Comparison of ENCODE assay signal across 8 cellular contexts in the genomic region with DNA sequence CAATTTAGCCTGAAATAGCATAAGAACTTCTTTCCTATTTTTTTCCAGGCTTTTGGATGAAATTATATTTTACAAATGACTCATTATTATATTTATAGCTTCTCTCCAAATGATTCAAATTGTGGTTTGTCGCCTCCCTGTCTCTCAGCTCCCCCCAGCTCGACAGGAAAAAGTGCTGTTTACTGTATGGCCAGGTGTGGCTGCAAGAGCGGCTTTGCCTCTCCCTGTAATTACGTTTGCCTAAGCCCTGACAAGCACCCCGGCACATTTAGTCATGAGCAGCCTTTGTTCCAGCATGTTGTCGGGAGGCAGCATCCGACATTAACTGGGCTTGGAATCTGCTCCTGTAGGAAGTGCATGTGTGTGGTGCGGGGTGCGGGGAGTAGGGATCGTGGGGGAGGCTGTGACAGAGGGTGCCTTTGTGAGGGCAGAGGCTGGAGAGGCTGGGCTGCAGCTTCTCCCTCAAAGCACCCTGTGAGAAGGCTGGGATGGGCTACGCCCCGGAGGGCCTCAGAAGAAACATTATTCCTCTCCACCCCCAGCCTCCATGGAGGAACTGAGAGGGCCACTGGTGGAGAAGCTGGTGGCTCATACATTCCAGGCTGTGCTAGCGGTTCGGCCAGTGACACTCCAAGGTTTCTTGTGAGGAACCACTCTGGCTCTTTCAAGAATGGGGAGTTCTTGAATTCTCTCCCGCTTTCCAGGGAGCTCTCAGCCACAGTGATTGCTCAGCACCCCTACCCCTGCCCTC. TPM values are rescaled to one million over a fixed set of nuclear protein-coding genes. Genes with fewer than 3 reads are reported as not detected.
DNase-seq lines count a peak whose midpoint lies in the region; ATAC-seq, FAIRE-seq and TF ChIP-seq lines count a peak whose summit lies in the region.

No MANE protein-coding gene starts in this region.

- H3K79me2 ChIP-seq in SK-N-SH (ENCODE audit: insufficient read depth) (peaks cover 8% of the 10 kb centered on the region; the same call in 1 of the 2 replicates), endothelial cell of umbilical vein (ENCODE audit: control insufficient read depth, insufficient read depth, low read length) (no peaks in the 10 kb centered on the region)

- no peak for DNase-seq in CD8-positive, alpha-beta T cell
- DNase-seq in MG63 (peak; percentile 62), SK-N-SH (no peak), endothelial cell of umbilical vein (ENCODE audit: low read depth, low spot score) (peak; percentile 56), NOMO-1 (lab: John Stamatoyannopoulos, UW; ENCODE audit: unreplicated experiment in 2 of 2) (no peak), SKM-1 (lab: John Stamatoyannopoulos, UW; ENCODE audit: unreplicated experiment) (no peak)
- DNase-seq in naive thymus-derived CD8-positive, alpha-beta T cell, result no peak

- peaks cover 4% of the 10 kb centered on the region for H3K4me1 Mint-ChIP-seq in CD8-positive, alpha-beta T cell (ENCODE audit: low read depth)
- peaks cover 0 to 6% (median 4%) of the 10 kb centered on the region in 4 donors for H3K4me1 Mint-ChIP-seq in naive thymus-derived CD8-positive, alpha-beta T cell

- no peaks in the 10 kb centered on the region for H3K36me3 ChIP-seq in CD8-positive, alpha-beta T cell (ENCODE audit: insufficient read depth, low read length)
- H3K36me3 ChIP-seq in MG63 (no peaks in the 10 kb centered on the region), SK-N-SH (replicated peaks in 1 of 2; ENCODE audit: control insufficient read depth in 1 of 2, insufficient read depth in 2 of 2, low read length in 1 of 2) (no peaks in the 10 kb centered on the region), endothelial cell of umbilical vein (ENCODE audit: control insufficient read depth in 2 of 2, extremely low read depth in 1 of 2, insufficient read depth in 2 of 2, low read length in 2 of 2) (no peaks in the 10 kb centered on the region)

- no peak overlapping the region for H3K27ac ChIP-seq in CD8-positive, alpha-beta T cell (ENCODE audit: low read depth, low read length)
- H3K27ac ChIP-seq in SK-N-SH (ENCODE audit: low read depth in 2 of 2, low read length in 1 of 2) (peak overlapping the region; percentile 91 to 93), endothelial cell of umbilical vein (ENCODE audit: insufficient read depth, low read depth, low read length) (no peak overlapping the region)

- TF ChIP-seq RAD21 in SK-N-SH (IDR thresholded peaks at IDR 0.05; ENCODE audit: low read length), result no peak

- no peaks in the 10 kb centered on the region for H3K9me1 ChIP-seq in endothelial cell of umbilical vein (replicated peaks; ENCODE audit: control insufficient read depth, extremely low read depth, insufficient read depth, low read length)

- dilution Hi-C loops in endothelial cell of umbilical vein (cut with MboI; ENCODE audit: extremely low pct_ligation_motif_present, low sequenced_read_pairs), result no loop called here

- H3K9me3 ChIP-seq in CD8-positive, alpha-beta T cell (ENCODE audit: low read length), result no peaks in the 10 kb centered on the region
- H3K9me3 ChIP-seq in MG63 (peaks cover 5% of the 10 kb centered on the region; the same call in 1 of the 2 replicates), SK-N-SH (0 out of 2 replicates have a peak, but pooled peaks cover 4% of the 10 kb centered on the region), endothelial cell of umbilical vein (replicated peaks; ENCODE audit: control insufficient read depth, insufficient read depth, low read length) (no peaks in the 10 kb centered on the region)

- WGBS in SK-N-SH (ENCODE audit: low lambda C conversion rate), result 35% methylated on average over 15 of the region's 15 CpGs

- TF ChIP-seq EP300 in SK-N-SH (IDR thresholded peaks at IDR 0.05; ENCODE audit: borderline replicate concordance in 1 of 2, low read depth in 1 of 2, low read length in 1 of 2), result peak; percentile 4 to 32; a peak in 1 of 4 replicates

- H3K4me1 ChIP-seq in CD8-positive, alpha-beta T cell (ENCODE audit: insufficient read depth, low read length), result peaks cover 5% of the 10 kb centered on the region
- H3K4me1 ChIP-seq in SK-N-SH (ENCODE audit: control insufficient read depth in 1 of 2, insufficient read depth in 2 of 2, low read depth in 1 of 2, low read length in 1 of 2), result peaks cover 52 to 53% of the 10 kb centered on the region in 2 experiments
- H3K4me1 ChIP-seq in endothelial cell of umbilical vein (ENCODE audit: control insufficient read depth, extremely low read depth, insufficient read depth, low read length), result peaks cover 17% of the 10 kb centered on the region

- H3K27me3 Mint-ChIP-seq in CD8-positive, alpha-beta T cell (ENCODE audit: low read depth), result no peaks in the 10 kb centered on the region
- H3K27me3 Mint-ChIP-seq in naive thymus-derived CD8-positive, alpha-beta T cell, result peaks cover 0 to 8% (median 1%) of the 10 kb centered on the region in 5 donors

- no peaks in the 10 kb centered on the region for H3K27me3 ChIP-seq in CD8-positive, alpha-beta T cell (ENCODE audit: insufficient read depth, low read length)
- H3K27me3 ChIP-seq in MG63 (no peaks in the 10 kb centered on the region), SK-N-SH (ENCODE audit: insufficient read depth) (no peaks in the 10 kb centered on the region), endothelial cell of umbilical vein (ENCODE audit: control insufficient read depth in 2 of 2, insufficient read depth in 2 of 2, low read length in 2 of 2) (no peaks in the 10 kb centered on the region)

- BruUV-seq in endothelial cell of umbilical vein (replicated peaks; lab: Mats Ljungman, UMichigan), result no TSS peak

- H3K27ac Mint-ChIP-seq in CD8-positive, alpha-beta T cell, result no peak overlapping the region
- H3K27ac Mint-ChIP-seq in naive thymus-derived CD8-positive, alpha-beta T cell, result peak overlapping the region in 1 of 10 donors; percentile 38

- peak overlapping the region; percentile 67; the same call in 1 of the 2 replicates for H3K9ac ChIP-seq in SK-N-SH
- H3K9ac ChIP-seq in endothelial cell of umbilical vein (replicated peaks; ENCODE audit: extremely low read depth, insufficient read depth, low read length), result peak overlapping the region; percentile 26

- no peak overlapping the region for H3K4me3 Mint-ChIP-seq in CD8-positive, alpha-beta T cell
- H3K4me3 Mint-ChIP-seq in naive thymus-derived CD8-positive, alpha-beta T cell, result no peak overlapping the region

- peaks cover 6% of the 10 kb centered on the region for H3K9me3 Mint-ChIP-seq in CD8-positive, alpha-beta T cell
- peaks cover 0 to 16% (median 4%) of the 10 kb centered on the region in 9 donors for H3K9me3 Mint-ChIP-seq in naive thymus-derived CD8-positive, alpha-beta T cell

- H3K36me3 Mint-ChIP-seq in CD8-positive, alpha-beta T cell, result peaks cover 4% of the 10 kb centered on the region
- H3K36me3 Mint-ChIP-seq in naive thymus-derived CD8-positive, alpha-beta T cell, result peaks cover 0 to 6% (median 4%) of the 10 kb centered on the region in 3 donors

- peak; percentile 36 for ATAC-seq in CD8-positive, alpha-beta T cell
- ATAC-seq in naive thymus-derived CD8-positive, alpha-beta T cell, result peak; percentile 42 to 57
- no peak for ATAC-seq in HG03196 (IDR thresholded peaks at IDR 0.05; ENCODE audit: unreplicated experiment)

- peak overlapping the region; percentile 77 for H2AFZ ChIP-seq in SK-N-SH (ENCODE audit: low read depth)
- peak overlapping the region; percentile 29 for H2AFZ ChIP-seq in endothelial cell of umbilical vein (ENCODE audit: low read depth, low read length)

- CTCF ChIA-PET in CD8-positive, alpha-beta T cell (lab: Charles Lee), result interaction anchor here (1.6 to 2.4 kb wide), 2 partner anchors 16 to 85 kb away, joined by 6 to 11 read pairs; no protein-coding TSS in a partner anchor
- CTCF ChIA-PET in SK-N-SH (lab: Yijun Ruan, JAX) (interaction anchor here (0.8 to 2.2 kb wide), 7 partner anchors 8 to 106 kb away, joined by 3 to 12 read pairs (median 5); partner anchors contain the start of genes CTDSP2 and TSFM), endothelial cell of umbilical vein (lab: Charles Lee) (interaction anchor here (0.9 to 3.7 kb wide), 8 partner anchors 9 to 56 kb away, joined by 3 to 18 read pairs (median 4); no protein-coding TSS in a partner anchor)

- POLR2A ChIA-PET in CD8-positive, alpha-beta T cell (lab: Charles Lee), result interaction anchor here (1.1 to 1.3 kb wide), 4 partner anchors 8 to 10 kb away, joined by 3 to 4 read pairs (median 4); no protein-coding TSS in a partner anchor
- POLR2A ChIA-PET in SK-N-SH (lab: Yijun Ruan, JAX), result interaction anchor here (1.1 to 1.8 kb wide), 2 partner anchors 8 to 42 kb away, joined by 9 read pairs; partner anchors contain the start of gene CTDSP2
- POLR2A ChIA-PET in endothelial cell of umbilical vein (lab: Charles Lee), result interaction anchor here (0.8 to 1.8 kb wide), 3 partner anchors 8 to 23 kb away, joined by 3 to 8 read pairs (median 3); no protein-coding TSS in a partner anchor
- POLR2A ChIA-PET in naive thymus-derived CD8-positive, alpha-beta T cell (lab: Charles Lee), result interaction anchor here (0.9 kb wide), 1 partner anchor 52 kb away, joined by 3 read pairs; no protein-coding TSS in a partner anchor

- H3K9me2 ChIP-seq in SK-N-SH, result no peaks in the 10 kb centered on the region

- TF ChIP-seq CTCF in CD8-positive, alpha-beta T cell (IDR thresholded peaks at IDR 0.05), result no peak
- TF ChIP-seq CTCF in SK-N-SH (IDR thresholded peaks at IDR 0.05) (no peak), endothelial cell of umbilical vein (IDR thresholded peaks at IDR 0.05; ENCODE audit: extremely low read depth in 1 of 2, insufficient read depth in 1 of 2, low read depth in 1 of 2, low read length in 2 of 2) (no peak)

- TF ChIP-seq POLR2A in endothelial cell of umbilical vein (IDR thresholded peaks at IDR 0.05; ENCODE audit: low read depth, low read length), result no peak

- H3K4me2 ChIP-seq in SK-N-SH (peak overlapping the region; percentile 81), endothelial cell of umbilical vein (ENCODE audit: insufficient read depth, low read length) (peak overlapping the region; percentile 54)

- H4K20me1 ChIP-seq in SK-N-SH (ENCODE audit: insufficient read depth) (no peaks in the 10 kb centered on the region), endothelial cell of umbilical vein (replicated peaks; ENCODE audit: control insufficient read depth, extremely low read depth, insufficient read depth, low read length) (no peaks in the 10 kb centered on the region)

- peaks cover 34% of the 10 kb centered on the region for H3F3A ChIP-seq in SK-N-SH (replicated peaks; ENCODE audit: insufficient read depth)

- intact Hi-C loops in CD8-positive, alpha-beta T cell (cut with DNase I, micrococcal nuclease), result no loop called here
- intact Hi-C loops in endothelial cell of umbilical vein (cut with micrococcal nuclease), result loop anchor here (1.0 to 2.0 kb wide), 2 partner anchors 23 to 52 kb away; no protein-coding TSS in a partner anchor

- H3K4me3 ChIP-seq in CD8-positive, alpha-beta T cell (ENCODE audit: low read depth, low read length), result no peak overlapping the region
- H3K4me3 ChIP-seq in MG63 (no peak overlapping the region), SK-N-SH (ENCODE audit: low read depth in 2 of 2, low read length in 1 of 2) (peak overlapping the region; percentile 6 to 54; a peak in 3 of 4 replicates), endothelial cell of umbilical vein (replicated peaks in 1 of 3; ENCODE audit: insufficient read depth in 1 of 3, low read depth in 1 of 3, low read length in 3 of 3) (no peak overlapping the region)

- FAIRE-seq in endothelial cell of umbilical vein (lab: Jason Lieb, UNC), result peak; percentile 83

RNA-seq across cellular contexts. Expression of gene CTDSP2, which starts 42.1 kb away (rescaled TPM):
- 10 to 100 TPM; 68.1 to 70.5 TPM for total RNA-seq in CD8-positive, alpha-beta T cell
- 73.2 and 73.3 TPM in 2 replicates for total RNA-seq in MG63 (2014; rRNA removed; shearing (Covaris generic); ENCODE audit: low replicate concordance)
- 117 and 119 TPM in 2 replicates for polyA plus RNA-seq in SK-N-SH (2012; rRNA removed)
- 87.3 and 102 TPM in 2 replicates for polyA plus RNA-seq in SK-N-SH (2012; cell fraction: cytosol; rRNA removed)
- polyA plus RNA-seq in SK-N-SH (2012; cell fraction: nucleus; rRNA removed), result 145 and 147 TPM in 2 replicates
- 128 and 142 TPM in 2 replicates for total RNA-seq in endothelial cell of umbilical vein
- polyA plus RNA-seq in endothelial cell of umbilical vein, result 120 and 146 TPM in 2 replicates
- 159 and 167 TPM in 2 replicates for polyA plus RNA-seq in endothelial cell of umbilical vein (2011; cell fraction: cytosol; rRNA removed)
- 177 and 178 TPM in 2 replicates for polyA plus RNA-seq in endothelial cell of umbilical vein (2011; cell fraction: nucleus; rRNA removed)
- 99.2 and 104 TPM in 2 replicates for polyA plus RNA-seq in endothelial cell of umbilical vein (2012)
- 215 and 262 TPM in 2 replicates for polyA minus RNA-seq in endothelial cell of umbilical vein
- polyA minus RNA-seq in endothelial cell of umbilical vein (2011; cell fraction: cytosol; rRNA and poly(A)+ RNA removed), result 45.4 TPM
- 94.7 and 98.2 TPM in 2 replicates for polyA minus RNA-seq in endothelial cell of umbilical vein (2011; cell fraction: nucleus; rRNA and poly(A)+ RNA removed)
- 100 to 1,000 TPM; 258 to 262 TPM for total RNA-seq in naive thymus-derived CD8-positive, alpha-beta T cell
- 10 to 100 TPM; 51.4 to 81.2 (median 71.5) TPM for polyA plus RNA-seq in naive thymus-derived CD8-positive, alpha-beta T cell

RNA-seq across cellular contexts. Expression of gene ATP23, which starts 52.8 kb away (rescaled TPM):
- total RNA-seq in CD8-positive, alpha-beta T cell, result 1 to 10 TPM; 3.6 to 4.7 TPM
- 11.2 and 16.9 TPM in 2 replicates for total RNA-seq in MG63 (2014; rRNA removed; shearing (Covaris generic); ENCODE audit: low replicate concordance)
- polyA plus RNA-seq in SK-N-SH (2012; rRNA removed) (6.4 and 6.6 TPM in 2 replicates), endothelial cell of umbilical vein (9.0 and 14.5 TPM in 2 replicates)
- 7.0 and 7.2 TPM in 2 replicates for polyA plus RNA-seq in SK-N-SH (2012; cell fraction: cytosol; rRNA removed)
- 2.6 and 2.8 TPM in 2 replicates for polyA plus RNA-seq in SK-N-SH (2012; cell fraction: nucleus; rRNA removed)
- 5.9 and 7.2 TPM in 2 replicates for total RNA-seq in endothelial cell of umbilical vein
- 6.4 and 9.6 TPM in 2 replicates for polyA plus RNA-seq in endothelial cell of umbilical vein (2011; cell fraction: cytosol; rRNA removed)
- polyA plus RNA-seq in endothelial cell of umbilical vein (2011; cell fraction: nucleus; rRNA removed), result 3.6 and 3.9 TPM in 2 replicates
- polyA plus RNA-seq in endothelial cell of umbilical vein (2012), result 5.7 and 5.8 TPM in 2 replicates
- 6.4 and 9.4 TPM in 2 replicates for polyA minus RNA-seq in endothelial cell of umbilical vein
- polyA minus RNA-seq in endothelial cell of umbilical vein (2011; cell fraction: cytosol; rRNA and poly(A)+ RNA removed), result 1.8 TPM
- polyA minus RNA-seq in endothelial cell of umbilical vein (2011; cell fraction: nucleus; rRNA and poly(A)+ RNA removed), result 0.63 and 0.96 TPM in 2 replicates
- 1 to 10 TPM; 7.3 to 7.7 TPM for total RNA-seq in naive thymus-derived CD8-positive, alpha-beta T cell
- 10 to 100 TPM; 19.4 to 29.1 (median 25.2) TPM for polyA plus RNA-seq in naive thymus-derived CD8-positive, alpha-beta T cell

Comparison
In these comparisons a context has a peak if more than half of its experiments do, and no peak if none do; other contexts are left out.
1. DNase-seq: peak in MG63 (single experiment) and endothelial cell of umbilical vein (single experiment); none in CD8-positive, alpha-beta T cell (0 of 7), SK-N-SH (single experiment), naive thymus-derived CD8-positive, alpha-beta T cell (0 of 10), NOMO-1 (0 of 2) and SKM-1 (single experiment).
2. H3K27ac ChIP-seq: peak in SK-N-SH (2 of 2); none in CD8-positive, alpha-beta T cell (single experiment) and endothelial cell of umbilical vein (single experiment).
3. H3K4me3 ChIP-seq: peak in SK-N-SH (2 of 2); none in CD8-positive, alpha-beta T cell (single experiment), MG63 (single experiment) and endothelial cell of umbilical vein (0 of 3).